In the genomic region with DNA sequence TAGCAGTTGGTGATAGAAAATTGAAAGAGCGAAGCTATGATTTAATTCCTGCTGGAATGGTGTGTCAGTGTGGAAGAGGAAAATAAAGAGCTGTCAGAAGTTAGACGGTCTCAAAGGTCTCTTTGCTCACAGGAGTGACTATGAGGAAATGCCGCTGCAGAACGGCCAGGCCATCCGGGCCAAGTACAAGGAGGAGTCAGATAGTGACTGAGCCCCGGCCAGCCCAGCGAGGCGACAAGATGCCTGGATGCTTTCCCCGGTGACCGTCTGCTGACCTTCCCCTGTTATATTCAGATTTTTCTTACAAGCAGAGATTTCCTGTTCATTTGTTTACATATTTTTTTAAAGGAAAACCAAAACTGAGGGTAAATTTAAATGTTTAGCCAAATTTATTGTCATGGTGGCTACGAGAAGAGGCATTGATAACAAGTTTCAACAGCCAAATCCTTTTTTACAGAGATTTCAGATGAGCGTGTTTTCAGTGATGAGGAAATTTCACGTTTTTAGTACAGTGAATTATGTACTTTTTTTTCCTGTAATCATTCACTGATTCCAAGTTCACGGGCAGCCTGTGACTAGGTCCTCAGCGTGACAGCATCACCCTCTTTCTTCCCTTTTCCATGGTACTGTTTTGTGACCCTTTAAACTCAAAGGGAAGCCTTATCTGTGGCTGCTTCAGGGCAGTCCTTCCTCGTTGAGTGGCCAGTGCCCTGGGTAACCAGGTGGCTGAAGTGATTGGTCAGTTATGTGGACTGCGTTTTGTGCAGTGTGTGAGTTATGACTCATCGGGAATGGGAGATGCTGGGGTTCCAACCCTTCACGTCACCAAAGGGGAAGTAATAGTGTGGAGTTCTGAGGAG, we compare ENCODE assay signal across 8 cellular contexts. TPM values are rescaled to one million over a fixed set of nuclear protein-coding genes. Genes with fewer than 3 reads are reported as not detected.
DNase-seq lines count a peak whose midpoint lies in the region; ATAC-seq, FAIRE-seq and TF ChIP-seq lines count a peak whose summit lies in the region.

No MANE protein-coding gene starts in this region.

- peak overlapping the region; percentile 71 for H3K27ac Mint-ChIP-seq in T-helper 2 cell treated with Interferon-gamma antibody and Interleukin-4, amounts not matched to agents 5 μg/mL and 100 μg/mL, for 36 hours

- H3K27ac ChIP-seq in K562 (ENCODE audit: extremely low read depth, low read depth, low read length) (peak overlapping the region; percentile 51; the same call in 2 of the 3 replicates), subcutaneous abdominal adipose tissue (ENCODE audit: low read depth, low read length) (peak overlapping the region; percentile 83), WERI-Rb-1 (no peak overlapping the region)

- H3K9ac ChIP-seq in K562 (ENCODE audit: insufficient read depth in 1 of 2, low read depth in 2 of 2, low read length in 2 of 2): peak overlapping the region in 1 of 2 experiments; percentile 59; a peak in 2 of 4 replicates
- peak overlapping the region in 3 of 5 donors; percentile 1 to 36 (median 25) for H3K9ac ChIP-seq in subcutaneous abdominal adipose tissue (ENCODE audit: low read length in 5 of 5)

- DNase-seq in T-helper 2 cell treated with Interferon-gamma antibody and Interleukin-4, amounts not matched to agents 5 μg/mL and 100 μg/mL, for 36 hours (ENCODE audit: low spot score): no peak
- DNase-seq in T-helper 2 cell: no peak
- DNase-seq in K562 (ENCODE audit: extremely low read depth in 1 of 4, low spot score in 3 of 4): peak; percentile 80 to 90 (median 86)
- DNase-seq in kidney tubule cell (ENCODE audit: low spot score): peak; percentile 89
- DNase-seq in WERI-Rb-1: no peak

- H3K4me1 Mint-ChIP-seq in T-helper 2 cell treated with Interferon-gamma antibody and Interleukin-4, amounts not matched to agents 5 μg/mL and 100 μg/mL, for 36 hours (ENCODE audit: low read depth): peaks cover 33% of the 10 kb centered on the region

- POLR2A ChIA-PET in K562 (lab: Yijun Ruan, JAX): interaction anchor here (1.0 kb wide), 2 partner anchors 13 to 16 kb away, joined by 3 to 4 read pairs; a partner anchor contains a TSS

- TF ChIP-seq EP300 in K562 (IDR thresholded peaks at IDR 0.05; ENCODE audit: low read length): peak; percentile 55; the same call in 1 of the 2 replicates

- no TSS peak for BruUV-seq in K562 (replicated peaks; lab: Mats Ljungman, UMichigan)

- TF ChIP-seq POLR2A in K562 (conservative IDR thresholded peaks at IDR 0.05): no peak

- H3K36me3 Mint-ChIP-seq in T-helper 2 cell treated with Interferon-gamma antibody and Interleukin-4, amounts not matched to agents 5 μg/mL and 100 μg/mL, for 36 hours (ENCODE audit: low read depth): peaks cover 69% of the 10 kb centered on the region

- H3K79me2 ChIP-seq in K562 (ENCODE audit: control insufficient read depth, insufficient read depth, low read length): no peaks in the 10 kb centered on the region

- no peaks in the 10 kb centered on the region for H3K27me3 Mint-ChIP-seq in T-helper 2 cell treated with Interferon-gamma antibody and Interleukin-4, amounts not matched to agents 5 μg/mL and 100 μg/mL, for 36 hours (ENCODE audit: low read depth)

- ATAC-seq in K562 (peak; percentile 89), GM19452 (IDR thresholded peaks at IDR 0.05; ENCODE audit: unreplicated experiment) (no peak), GM18867 (IDR thresholded peaks at IDR 0.05; ENCODE audit: unreplicated experiment) (no peak)

- no peaks in the 10 kb centered on the region for H3K9me3 Mint-ChIP-seq in T-helper 2 cell treated with Interferon-gamma antibody and Interleukin-4, amounts not matched to agents 5 μg/mL and 100 μg/mL, for 36 hours

- intact Hi-C loops in K562 (cut with micrococcal nuclease): no loop called here

- CTCF ChIA-PET in K562 (lab: Yijun Ruan, JAX; ENCODE audit: low intra/inter-chr PET ratio): no interaction called here

- H3K36me3 ChIP-seq in K562 (ENCODE audit: control insufficient read depth, insufficient read depth, low read length) (peaks cover 93% of the 10 kb centered on the region), subcutaneous abdominal adipose tissue (ENCODE audit: control insufficient read depth in 5 of 5, insufficient read depth in 5 of 5, low read length in 5 of 5) (peaks cover 4 to 60% (median 35%) of the 10 kb centered on the region in 5 donors), WERI-Rb-1 (peaks cover 61% of the 10 kb centered on the region)

- no peak overlapping the region for H2AFZ ChIP-seq in K562 (ENCODE audit: low read depth, low read length)

- peaks cover 17 to 21% of the 10 kb centered on the region in 2 experiments for H3K4me1 ChIP-seq in K562 (replicated peaks in 1 of 2; ENCODE audit: control insufficient read depth in 2 of 2, insufficient read depth in 2 of 2, low read length in 2 of 2)
- peaks cover 7 to 21% (median 17%) of the 10 kb centered on the region in 5 donors for H3K4me1 ChIP-seq in subcutaneous abdominal adipose tissue (ENCODE audit: control insufficient read depth in 5 of 5, insufficient read depth in 5 of 5, low read length in 5 of 5)

- TF ChIP-seq CTCF in K562 (IDR thresholded peaks at IDR 0.05 in 2 of 3, conservative IDR thresholded peaks at IDR 0.05 in 1 of 3; ENCODE audit: insufficient read depth in 2 of 3, low read depth in 1 of 3, low read length in 3 of 3) (no peak), WERI-Rb-1 (IDR thresholded peaks at IDR 0.05; ENCODE audit: low read depth, low read length) (no peak)

- H3K9me1 ChIP-seq in K562 (ENCODE audit: control insufficient read depth, insufficient read depth, low read length): no peaks in the 10 kb centered on the region

- no peak overlapping the region for H3K4me3 Mint-ChIP-seq in T-helper 2 cell treated with Interferon-gamma antibody and Interleukin-4, amounts not matched to agents 5 μg/mL and 100 μg/mL, for 36 hours

- in situ Hi-C loops in K562 (cut with MboI): no loop called here

- 31% methylated on average over 19 of the region's 19 CpGs for whole genome bisulfite sequencing in K562 (ENCODE audit: insufficient coverage, low coverage, missing lambda C conversion rate)

- H3K9me3 ChIP-seq in K562 (replicated peaks; ENCODE audit: control insufficient read depth, insufficient read depth, low read depth, low read length) (no peaks in the 10 kb centered on the region), subcutaneous abdominal adipose tissue (ENCODE audit: control insufficient read depth in 5 of 5, low read length in 5 of 5) (no peaks in the 10 kb centered on the region), WERI-Rb-1 (ENCODE audit: severe bottlenecking) (no peaks in the 10 kb centered on the region)

- H3K27me3 ChIP-seq in K562 (ENCODE audit: control insufficient read depth in 2 of 2, insufficient read depth in 2 of 2, low read length in 2 of 2) (no peaks in the 10 kb centered on the region), subcutaneous abdominal adipose tissue (ENCODE audit: control insufficient read depth in 5 of 5, insufficient read depth in 4 of 5, low read length in 5 of 5) (no peaks in the 10 kb centered on the region), WERI-Rb-1 (ENCODE audit: insufficient read depth, low read depth, severe bottlenecking) (no peaks in the 10 kb centered on the region)

- TF ChIP-seq RAD21 in K562 (CRISPR knock-in tag; conservative IDR thresholded peaks at IDR 0.05 in 1 of 2, IDR thresholded peaks at IDR 0.05 in 1 of 2): no peak

- no peak overlapping the region for H3K4me3 ChIP-seq in K562
- peak overlapping the region; percentile 7 to 46 (median 20) for H3K4me3 ChIP-seq in subcutaneous abdominal adipose tissue (ENCODE audit: low read depth in 1 of 5, low read length in 5 of 5)
- H3K4me3 ChIP-seq in WERI-Rb-1 (ENCODE audit: low read depth, low read length): no peak overlapping the region

- peaks cover 12% of the 10 kb centered on the region for H4K20me1 ChIP-seq in K562 (replicated peaks; ENCODE audit: control insufficient read depth, insufficient read depth, low read length)

- H3K4me2 ChIP-seq in K562 (ENCODE audit: insufficient read depth, low read length): peak overlapping the region; percentile 39

- peak; percentile 97 for FAIRE-seq in K562 (lab: Jason Lieb, UNC)

RNA-seq across cellular contexts. Expression of a gene that starts 12.6 kb away (rescaled TPM):
- 58.0 and 71.5 TPM in 2 replicates for total RNA-seq in K562 (2011; cell fraction: chromatin; rRNA removed; ENCODE audit: low replicate concordance)
- 42.2 and 43.2 TPM in 2 replicates for total RNA-seq in K562 (2011; cell fraction: nucleolus; rRNA removed)
- total RNA-seq in K562 (2011; cell fraction: nucleoplasm; rRNA removed): 65.8 and 91.8 TPM in 2 replicates
- total RNA-seq in K562 (2014; rRNA removed) (42.2 and 50.0 TPM in 2 replicates), K562 (2014; rRNA removed; fragmentation: Illumina TruSeq; extraction: Trizol) (70.3 and 75.7 TPM in 2 replicates), K562 (2015; rRNA removed; fragmentation: Illumina TruSeq; extraction: Trizol) (52.8 and 57.3 TPM in 2 replicates), K562 (2021) (98.5 and 103 TPM in 2 replicates)
- polyA plus RNA-seq in K562 (2011; rRNA removed) (324 and 368 TPM in 2 replicates), K562 (2014; fragmentation: Illumina TruSeq; extraction: Trizol) (130 TPM in 2 replicates), K562 (2014; fragmentation: Nextera tagmentation; extraction: Ambion mirVana) (100 to 1,000 TPM; 489 to 583 TPM), K562 (2014; rRNA removed) (127 and 142 TPM in 2 replicates)
- polyA plus RNA-seq in K562 (2011; cell fraction: cytosol; rRNA removed): 189 and 261 TPM in 2 replicates
- polyA plus RNA-seq in K562 (2011; cell fraction: nucleus; rRNA removed): 136 and 203 TPM in 2 replicates
- polyA plus RNA-seq in K562 (2012): 107 and 174 TPM in 2 replicates
- 150 and 163 TPM in 2 replicates for polyA minus RNA-seq in K562 (2011; rRNA and poly(A)+ RNA removed)
- 30.3 and 31.2 TPM in 2 replicates for polyA minus RNA-seq in K562 (2011; cell fraction: cytosol; rRNA and poly(A)+ RNA removed)
- 17.0 and 23.3 TPM in 2 replicates for polyA minus RNA-seq in K562 (2011; cell fraction: nucleus; rRNA and poly(A)+ RNA removed)

RNA-seq across cellular contexts. Expression of a gene that starts 17.9 kb away (rescaled TPM):
- 0.62 and 0.69 TPM in 2 replicates for total RNA-seq in K562 (2011; cell fraction: chromatin; rRNA removed; ENCODE audit: low replicate concordance)
- total RNA-seq in K562 (2011; cell fraction: nucleolus; rRNA removed): 0.13 and 0.50 TPM in 2 replicates
- 0.15 and 0.38 TPM in 2 replicates for total RNA-seq in K562 (2011; cell fraction: nucleoplasm; rRNA removed)
- 0.05 and 0.61 TPM in 2 replicates for total RNA-seq in K562 (2014; rRNA removed)
- 0.16 and 0.25 TPM in 2 replicates for total RNA-seq in K562 (2014; rRNA removed; fragmentation: Illumina TruSeq; extraction: Trizol)
- 0.11 and 0.18 TPM in 2 replicates for total RNA-seq in K562 (2015; rRNA removed; fragmentation: Illumina TruSeq; extraction: Trizol)
- total RNA-seq in K562 (2021): 0.11 and 0.35 TPM in 2 replicates
- 0.12 and 0.46 TPM in 2 replicates for polyA plus RNA-seq in K562 (2011; rRNA removed)
- 0.22 and 0.39 TPM in 2 replicates for polyA plus RNA-seq in K562 (2011; cell fraction: cytosol; rRNA removed)
- 0.24 and 0.38 TPM in 2 replicates for polyA plus RNA-seq in K562 (2011; cell fraction: nucleus; rRNA removed)
- polyA plus RNA-seq in K562 (2012): 0.17 and 0.35 TPM in 2 replicates
- 0.16 and 0.17 TPM in 2 replicates for polyA plus RNA-seq in K562 (2014; fragmentation: Illumina TruSeq; extraction: Trizol)
- polyA plus RNA-seq in K562 (2014; fragmentation: Nextera tagmentation; extraction: Ambion mirVana): under 1 TPM in 1 of 2 experiments, not detected in 1; 0.06 TPM
- polyA plus RNA-seq in K562 (2014; rRNA removed): 0.04 TPM in 2 replicates
- 0.21 and 0.39 TPM in 2 replicates for polyA minus RNA-seq in K562 (2011; rRNA and poly(A)+ RNA removed)
- not detected in 2 replicates for polyA minus RNA-seq in K562 (2011; cell fraction: cytosol; rRNA and poly(A)+ RNA removed)
- polyA minus RNA-seq in K562 (2011; cell fraction: nucleus; rRNA and poly(A)+ RNA removed): 0.13 and 0.33 TPM in 2 replicates

Comparison
In these comparisons a context has a peak if more than half of its experiments do, and no peak if none do; other contexts are left out.
1. DNase-seq: peak in K562 (4 of 4) and kidney tubule cell (single experiment); none in T-helper 2 cell treated with Interferon-gamma antibody and Interleukin-4, amounts not matched to agents 5 μg/mL and 100 μg/mL, for 36 hours (single experiment), T-helper 2 cell (0 of 5) and WERI-Rb-1 (single experiment).
2. H3K4me3 ChIP-seq: peak in subcutaneous abdominal adipose tissue (5 of 5); none in K562 (single experiment) and WERI-Rb-1 (single experiment).